ENCODE assay signal across 25 cellular contexts in genomic region chr1:8586438-8586837, GRCh38.
"Had no signal": no experiment of that assay in that cellular context is flagged by ENCODE, and none has a peak within 500 bp of the region (broad histone marks: within the 10 kb centered on the region; RNA-seq: fewer than 3 reads in every experiment).

No MANE protein-coding gene starts in this region.

- DNase-seq: activated CD4-positive, alpha-beta T cell treated with anti-CD3 and anti-CD28 coated beads, Interleukin-2, amount 10 ng/mL, durations not matched to agents 7 days and 5 days; activated CD4-positive, CD25-positive, alpha-beta regulatory T cell treated with anti-CD3 and anti-CD28 coated beads, Interleukin-2, amount 50 U/mL, for 72 hours; activated CD8-positive, alpha-beta memory T cell treated with anti-CD3 and anti-CD28 coated beads, Interleukin-2, amount 10 ng/mL, durations not matched to agents 7 days and 5 days; activated CD8-positive, alpha-beta T cell treated with anti-CD3 and anti-CD28 coated beads for 36 hours; activated effector memory CD4-positive, alpha-beta T cell treated with anti-CD3 and anti-CD28 coated beads, Interleukin-2, amount 50 U/mL, for 16 hours; activated naive CD4-positive, alpha-beta T cell treated with anti-CD3 and anti-CD28 coated beads, Interleukin-2, amount 10 ng/mL, durations not matched to agents 7 days and 5 days; activated T-cell treated with anti-CD3 and anti-CD28 coated beads for 4 hours; body of pancreas; caudate nucleus; effector CD8-positive, alpha-beta T cell; left ventricle myocardium inferior; mucosa of descending colon; occipital lobe; posterior cingulate gyrus; small intestine; stimulated activated CD4-positive, alpha-beta T cell treated with anti-CD3 and anti-CD28 coated beads, Interleukin-15, amount 100 ng/mL, for 24 hours; stimulated activated CD4-positive, alpha-beta T cell treated with anti-CD3 and anti-CD28 coated beads, Interleukin-2, amount 100 ng/mL, for 48 hours; stimulated activated CD8-positive, alpha-beta memory T cell treated with anti-CD3 and anti-CD28 coated beads, Interleukin-4, amount 100 ng/mL, for 48 hours; stimulated activated naive B cell treated with anti-CD40 and anti-IgM and Interleukin-4, amounts not matched to agents 10 μg/mL and 1 μg/mL and 100 μg/mL, for 72 hours; SW 1271; transverse colon had no signal

- H3K27me3 ChIP-seq: body of pancreas, transverse colon had no signal

- ATAC-seq: activated CD8-positive, alpha-beta memory T cell treated with anti-CD3 and anti-CD28 coated beads, Interleukin-2, amount 10 ng/mL, durations not matched to agents 7 days and 5 days; activated CD8-positive, alpha-beta T cell treated with anti-CD3 and anti-CD28 coated beads for 36 hours; body of pancreas; esophagus mucosa; mucosa of descending colon; sciatic nerve; stimulated activated naive B cell treated with anti-CD40 and anti-IgM and Interleukin-4, amounts not matched to agents 10 μg/mL and 1 μg/mL and 100 μg/mL, for 72 hours had no signal

- H3K4me3 Mint-ChIP-seq: activated CD4-positive, alpha-beta T cell treated with anti-CD3 and anti-CD28 coated beads, Interleukin-2, amount 10 ng/mL, durations not matched to agents 7 days and 5 days; activated CD8-positive, alpha-beta memory T cell treated with anti-CD3 and anti-CD28 coated beads, Interleukin-2, amount 10 ng/mL, durations not matched to agents 7 days and 5 days; activated CD8-positive, alpha-beta T cell treated with anti-CD3 and anti-CD28 coated beads for 36 hours; activated naive CD4-positive, alpha-beta T cell treated with anti-CD3 and anti-CD28 coated beads, Interleukin-2, amount 10 ng/mL, durations not matched to agents 7 days and 5 days; dendritic cell treated with granulocyte-macrophage colony-stimulating factor and Interleukin-4, amounts not matched to agents 40 ng/mL and 50 ng/mL, for 4 days; stimulated activated naive B cell treated with anti-CD40 and anti-IgM and Interleukin-4, amounts not matched to agents 10 μg/mL and 1 μg/mL and 100 μg/mL, for 72 hours had no signal

- H3K36me3 ChIP-seq: left ventricle myocardium inferior, transverse colon had no signal

- H3K27me3 Mint-ChIP-seq: activated CD4-positive, alpha-beta T cell treated with anti-CD3 and anti-CD28 coated beads, Interleukin-2, amount 10 ng/mL, durations not matched to agents 7 days and 5 days; activated CD8-positive, alpha-beta memory T cell treated with anti-CD3 and anti-CD28 coated beads, Interleukin-2, amount 10 ng/mL, durations not matched to agents 7 days and 5 days; activated CD8-positive, alpha-beta T cell treated with anti-CD3 and anti-CD28 coated beads for 36 hours; activated naive CD4-positive, alpha-beta T cell treated with anti-CD3 and anti-CD28 coated beads, Interleukin-2, amount 10 ng/mL, durations not matched to agents 7 days and 5 days; dendritic cell treated with granulocyte-macrophage colony-stimulating factor and Interleukin-4, amounts not matched to agents 40 ng/mL and 50 ng/mL, for 4 days; stimulated activated naive B cell treated with anti-CD40 and anti-IgM and Interleukin-4, amounts not matched to agents 10 μg/mL and 1 μg/mL and 100 μg/mL, for 72 hours had no signal

- H3K9me3 Mint-ChIP-seq: activated CD4-positive, alpha-beta T cell treated with anti-CD3 and anti-CD28 coated beads, Interleukin-2, amount 10 ng/mL, durations not matched to agents 7 days and 5 days; activated CD8-positive, alpha-beta T cell treated with anti-CD3 and anti-CD28 coated beads for 36 hours; activated naive CD4-positive, alpha-beta T cell treated with anti-CD3 and anti-CD28 coated beads, Interleukin-2, amount 10 ng/mL, durations not matched to agents 7 days and 5 days; dendritic cell treated with granulocyte-macrophage colony-stimulating factor and Interleukin-4, amounts not matched to agents 40 ng/mL and 50 ng/mL, for 4 days; stimulated activated naive B cell treated with anti-CD40 and anti-IgM and Interleukin-4, amounts not matched to agents 10 μg/mL and 1 μg/mL and 100 μg/mL, for 72 hours had no signal

- H3K9me3 ChIP-seq: body of pancreas, left ventricle myocardium inferior, mucosa of descending colon, transverse colon had no signal

- H3K27ac ChIP-seq: body of pancreas, left ventricle myocardium inferior, transverse colon, VCaP had no signal

- H3K27ac Mint-ChIP-seq: activated CD4-positive, alpha-beta T cell treated with anti-CD3 and anti-CD28 coated beads, Interleukin-2, amount 10 ng/mL, durations not matched to agents 7 days and 5 days; activated CD8-positive, alpha-beta memory T cell treated with anti-CD3 and anti-CD28 coated beads, Interleukin-2, amount 10 ng/mL, durations not matched to agents 7 days and 5 days; activated CD8-positive, alpha-beta T cell treated with anti-CD3 and anti-CD28 coated beads for 36 hours; activated naive CD4-positive, alpha-beta T cell treated with anti-CD3 and anti-CD28 coated beads, Interleukin-2, amount 10 ng/mL, durations not matched to agents 7 days and 5 days; dendritic cell treated with granulocyte-macrophage colony-stimulating factor and Interleukin-4, amounts not matched to agents 40 ng/mL and 50 ng/mL, for 4 days; stimulated activated naive B cell treated with anti-CD40 and anti-IgM and Interleukin-4, amounts not matched to agents 10 μg/mL and 1 μg/mL and 100 μg/mL, for 72 hours had no signal

- H3K4me3 ChIP-seq: body of pancreas, left ventricle myocardium inferior, mucosa of descending colon, transverse colon had no signal
